In genomic region chr17:79513206-79513605, GRCh38 we compare ENCODE assay signal across 33 cellular contexts.
"Had no signal": no experiment of that assay in that cellular context is flagged by ENCODE, and none has a peak within 500 bp of the region (broad histone marks: within the 10 kb centered on the region; RNA-seq: fewer than 3 reads in every experiment).

No MANE protein-coding gene starts in this region.

- H3K9ac ChIP-seq: KMS-11 had no signal

- DNase-seq: Kasumi-1, MM.1S, MV-4-11, NCI-H1048, NCI-H1092, NCI-H1092 treated with DMSO at 0.1 percent for 48 hours, NCI-H1105, NCI-H1105 treated with DMSO at 0.1 percent for 48 hours, NCI-H1417, NCI-H1417 treated with DMSO at 0.1 percent for 48 hours, NCI-H1436, NCI-H1436 treated with DMSO at 0.1 percent for 48 hours, NCI-H146, NCI-H1694, NCI-H1694 treated with DMSO at 0.1 percent for 48 hours, NCI-H187, NCI-H187 treated with DMSO at 0.1 percent for 48 hours, NCI-H1930, NCI-H2029, NCI-H2029 treated with DMSO at 0.1 percent for 48 hours, NCI-H2081 treated with DMSO at 0.1 percent for 48 hours, NCI-H2107, NCI-H2171, NCI-H2171 treated with DMSO at 0.1 percent for 48 hours, NCI-H2227 treated with DMSO at 0.1 percent for 48 hours, NCI-H226, NCI-H345, NCI-H446, NCI-H446 treated with DMSO at 0.1 percent for 48 hours, NCI-H510A, NCI-H510A treated with DMSO at 0.1 percent for 48 hours had no signal

- H3K36me3 ChIP-seq: MG63 had no signal

- H3K27me3 ChIP-seq: MG63 had no signal

- H3K4me3 ChIP-seq: MG63 had no signal

- H3K9me3 ChIP-seq: MG63 had no signal

- H3K4me2 ChIP-seq: KMS-11 had no signal

- H3K27ac ChIP-seq: KMS-11 had no signal
